31 cellular contexts compared by ENCODE assay signal in genomic region chr17:65694601-65695000, GRCh38.
"Had no signal": no experiment of that assay in that cellular context is flagged by ENCODE, and none has a peak within 500 bp of the region (broad histone marks: within the 10 kb centered on the region; RNA-seq: fewer than 3 reads in every experiment).

No MANE protein-coding gene starts in this region.

- DNase-seq: activated CD4-positive, alpha-beta T cell treated with anti-CD3 and anti-CD28 coated beads, Interleukin-2, amount 10 ng/mL, durations not matched to agents 24 days and 14 days; activated CD4-positive, alpha-beta T cell treated with anti-CD3 and anti-CD28 coated beads, Interleukin-2, amount 50 U/mL, for 4 hours; activated CD8-positive, alpha-beta T cell treated with anti-CD3 and anti-CD28 coated beads for 36 hours; activated gamma-delta T cell; activated naive CD4-positive, alpha-beta T cell treated with Interleukin-2 at 50 U/mL for 16 hours; activated T-cell treated with anti-CD3 and anti-CD28 coated beads, Interleukin-2, amount 50 U/mL, for 1 hour; activated T-cell treated with anti-CD3 and anti-CD28 coated beads, Interleukin-2, amount 50 U/mL, for 72 hours; adrenal gland; anterior cingulate cortex; caudate nucleus; KG1; NCI-H1048; NCI-H1105 treated with DMSO at 0.1 percent for 48 hours; NCI-H1436; NCI-H1694; NCI-H2029; NCI-H510A; NCI-H526; NCI-H748 treated with DMSO at 0.1 percent for 48 hours; NK-92 treated with Interleukin-12 subunit alpha and Interleukin-12 subunit beta, amount 100 ng/mL, for 24 hours; PC-3; Peyer's patch; RPMI8226; SHP77 treated with DMSO at 0.1 percent for 48 hours; SK-N-SH had no signal

- H3K4me2 ChIP-seq: SK-N-SH had no signal

- H3K4me3 Mint-ChIP-seq: activated CD4-positive, alpha-beta T cell treated with anti-CD3 and anti-CD28 coated beads, Interleukin-2, amount 10 ng/mL, durations not matched to agents 24 days and 14 days; activated CD8-positive, alpha-beta T cell treated with anti-CD3 and anti-CD28 coated beads for 36 hours; activated T-cell treated with anti-CD3 and anti-CD28 coated beads, Interleukin-2, amount 50 U/mL, for 72 hours; activated T-helper 17 cell treated with anti-CD3 and anti-CD28 coated beads, Interleukin-2, amount 50 U/mL, for 72 hours; brain; T-helper 1 cell treated with Interleukin-12 subunit alpha and Interleukin-12 subunit beta and Interleukin-4 antibody, amounts not matched to agents 30 μg/mL and 1 μg/mL, for 36 hours; T-helper 2 cell treated with Interferon-gamma antibody and Interleukin-4, amounts not matched to agents 5 μg/mL and 100 μg/mL, for 36 hours had no signal

- H3K27ac Mint-ChIP-seq: activated CD4-positive, alpha-beta T cell treated with anti-CD3 and anti-CD28 coated beads, Interleukin-2, amount 10 ng/mL, durations not matched to agents 24 days and 14 days; activated CD8-positive, alpha-beta T cell treated with anti-CD3 and anti-CD28 coated beads for 36 hours; activated naive CD4-positive, alpha-beta T cell treated with anti-CD3 and anti-CD28 coated beads, Interleukin-2, amount 50 U/mL, for 72 hours; activated T-cell treated with anti-CD3 and anti-CD28 coated beads, Interleukin-2, amount 50 U/mL, for 72 hours; activated T-helper 17 cell treated with anti-CD3 and anti-CD28 coated beads, Interleukin-2, amount 50 U/mL, for 72 hours; brain; T-helper 1 cell treated with Interleukin-12 subunit alpha and Interleukin-12 subunit beta and Interleukin-4 antibody, amounts not matched to agents 30 μg/mL and 1 μg/mL, for 36 hours; T-helper 2 cell treated with Interferon-gamma antibody and Interleukin-4, amounts not matched to agents 5 μg/mL and 100 μg/mL, for 36 hours had no signal

- H3K4me1 ChIP-seq: Peyer's patch had no signal

- H3K27me3 ChIP-seq: adrenal gland, Peyer's patch, SJSA1 had no signal

- H3K9me3 Mint-ChIP-seq: activated CD4-positive, alpha-beta T cell treated with anti-CD3 and anti-CD28 coated beads, Interleukin-2, amount 10 ng/mL, durations not matched to agents 24 days and 14 days; activated CD8-positive, alpha-beta T cell treated with anti-CD3 and anti-CD28 coated beads for 36 hours; activated naive CD4-positive, alpha-beta T cell treated with anti-CD3 and anti-CD28 coated beads, Interleukin-2, amount 50 U/mL, for 72 hours; activated T-cell treated with anti-CD3 and anti-CD28 coated beads, Interleukin-2, amount 50 U/mL, for 72 hours; activated T-helper 17 cell treated with anti-CD3 and anti-CD28 coated beads, Interleukin-2, amount 50 U/mL, for 72 hours; T-helper 1 cell treated with Interleukin-12 subunit alpha and Interleukin-12 subunit beta and Interleukin-4 antibody, amounts not matched to agents 30 μg/mL and 1 μg/mL, for 36 hours; T-helper 2 cell treated with Interferon-gamma antibody and Interleukin-4, amounts not matched to agents 5 μg/mL and 100 μg/mL, for 36 hours had no signal

- H3K27ac ChIP-seq: adrenal gland, Peyer's patch, SJSA1 had no signal

- H3K27me3 Mint-ChIP-seq: brain had no signal

- H3K4me3 ChIP-seq: adrenal gland, Peyer's patch, SJSA1 had no signal

- H3K9me3 ChIP-seq: adrenal gland, Peyer's patch, SJSA1, SK-N-SH had no signal

- H3K36me3 ChIP-seq: adrenal gland, Peyer's patch, SJSA1 had no signal

- H3K9ac ChIP-seq: SK-N-SH had no signal
